Comparison of ENCODE assay signal across 8 cellular contexts in genomic region chrX:131841496-131842410, GRCh38.
A peak's percentile ranks its signal among the peaks of the same experiment; 100 is the strongest.
DNase-seq lines count a peak whose midpoint lies in the region; ATAC-seq and TF ChIP-seq lines count a peak whose summit lies in the region.

No MANE protein-coding gene starts in this region.

- no peaks in the 10 kb centered on the region for H3K9me3 ChIP-seq in liver (ENCODE audit: control insufficient read depth in 4 of 4, low read length in 3 of 4)

- ATAC-seq in GM21529 (IDR thresholded peaks at IDR 0.05; ENCODE audit: unreplicated experiment) = peak; percentile 92

- peaks cover 4% of the 10 kb centered on the region for H3K27me3 Mint-ChIP-seq in chondrocyte (ENCODE audit: low read depth)

- TF ChIP-seq CTCF in chondrocyte (IDR thresholded peaks at IDR 0.05) (peak; percentile 97), liver (IDR thresholded peaks at IDR 0.05; ENCODE audit: low read depth, low read length, missing input control) (peak; percentile 68)

- H3K27ac Mint-ChIP-seq in chondrocyte (ENCODE audit: unreplicated experiment) = no peak overlapping the region

- no peak overlapping the region for H3K4me3 ChIP-seq in liver (ENCODE audit: low read depth in 1 of 3, low read length in 3 of 3)

- H3K9me3 Mint-ChIP-seq in chondrocyte (ENCODE audit: low read depth) = no peaks in the 10 kb centered on the region

- no peaks in the 10 kb centered on the region for H3K36me3 Mint-ChIP-seq in chondrocyte (ENCODE audit: low read depth)

- peak; percentile 12 to 40 for DNase-seq in activated CD4-positive, alpha-beta T cell treated with anti-CD3 and anti-CD28 coated beads for 4 hours
- no peak for DNase-seq in activated CD4-positive, alpha-beta T cell treated with anti-CD3 and anti-CD28 coated beads, Interleukin-2, amount 50 U/mL, for 4 hours
- DNase-seq in LHCN-M2 (ENCODE audit: low read depth) = peak; percentile 33
- peak; percentile 62 for DNase-seq in SK-N-DZ (ENCODE audit: low spot score)
- no peak for DNase-seq in chondrocyte (ENCODE audit: low spot score)
- DNase-seq in ureter (ENCODE audit: low spot score) = peak; percentile 51

- peak overlapping the region; percentile 31 for H3K4me3 Mint-ChIP-seq in chondrocyte (ENCODE audit: unreplicated experiment)

- no peaks in the 10 kb centered on the region for H3K27me3 ChIP-seq in liver (ENCODE audit: control insufficient read depth in 4 of 4, insufficient read depth in 4 of 4, low read length in 3 of 4)

- 48% methylated on average over 29 of the region's 31 CpGs for WGBS in liver

- H3K4me1 Mint-ChIP-seq in chondrocyte (ENCODE audit: low read depth) = peaks cover 8% of the 10 kb centered on the region

- H3K27ac ChIP-seq in liver (ENCODE audit: low read depth in 1 of 2, low read length in 2 of 2) = no peak overlapping the region

- H3K9ac ChIP-seq in liver (ENCODE audit: low read depth in 1 of 2, low read length in 2 of 2) = no peak overlapping the region

- peak; percentile 73 to 96 for TF ChIP-seq RAD21 in liver (IDR thresholded peaks at IDR 0.05)

- H3K36me3 ChIP-seq in liver (ENCODE audit: control insufficient read depth in 4 of 4, insufficient read depth in 3 of 4, low read depth in 1 of 4, low read length in 3 of 4) = no peaks in the 10 kb centered on the region

- peaks cover 0 to 7% (median 0%) of the 10 kb centered on the region in 4 donors for H3K4me1 ChIP-seq in liver (ENCODE audit: control insufficient read depth in 4 of 4, insufficient read depth in 4 of 4, low read length in 3 of 4)

TF ChIP-seq in liver, 16 proteins besides CTCF, POLR2A, EP300 and RAD21:
- no peak for TF ChIP-seq ATF3 (IDR thresholded peaks at IDR 0.05)
- TF ChIP-seq RXRA (IDR thresholded peaks at IDR 0.05) = no peak
- no peak for TF ChIP-seq HNF4G (IDR thresholded peaks at IDR 0.05)
- no peak for TF ChIP-seq SP1 (IDR thresholded peaks at IDR 0.05)
- TF ChIP-seq ZBTB33 (IDR thresholded peaks at IDR 0.05) = no peak
- TF ChIP-seq JUND (IDR thresholded peaks at IDR 0.05) = no peak
- no peak for TF ChIP-seq EGR1 (IDR thresholded peaks at IDR 0.05; ENCODE audit: low read depth in 2 of 2)
- TF ChIP-seq HNF4A (conservative IDR thresholded peaks at IDR 0.05) = no peak
- TF ChIP-seq, protein P1, sequence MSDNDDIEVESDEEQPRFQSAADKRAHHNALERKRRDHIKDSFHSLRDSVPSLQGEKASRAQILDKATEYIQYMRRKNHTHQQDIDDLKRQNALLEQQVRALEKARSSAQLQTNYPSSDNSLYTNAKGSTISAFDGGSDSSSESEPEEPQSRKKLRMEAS (IDR thresholded peaks at IDR 0.05) = no peak
- TF ChIP-seq TAF1 (conservative IDR thresholded peaks at IDR 0.05) = no peak
- no peak for TF ChIP-seq FOXA2 (IDR thresholded peaks at IDR 0.05)
- TF ChIP-seq REST (IDR thresholded peaks at IDR 0.05) = no peak

Comparison
In these comparisons a context has a peak if more than half of its experiments do, and no peak if none do; other contexts are left out.
1. DNase-seq: peak in activated CD4-positive, alpha-beta T cell treated with anti-CD3 and anti-CD28 coated beads for 4 hours (2 of 2), LHCN-M2 (single experiment), SK-N-DZ (single experiment) and ureter (single experiment); none in activated CD4-positive, alpha-beta T cell treated with anti-CD3 and anti-CD28 coated beads, Interleukin-2, amount 50 U/mL, for 4 hours (0 of 2) and chondrocyte (single experiment).